25 cellular contexts compared by ENCODE assay signal in genomic region chr2:31341351-31341750, GRCh38.
A peak's percentile ranks its signal among the peaks of the same experiment; 100 is the strongest.
DNase-seq lines count a peak whose midpoint lies in the region; ATAC-seq and TF ChIP-seq lines count a peak whose summit lies in the region.
"Had no signal": no experiment of that assay in that cellular context is flagged by ENCODE, and none has a peak within 500 bp of the region (broad histone marks: within the 10 kb centered on the region; RNA-seq: fewer than 3 reads in every experiment).

No MANE protein-coding gene starts in this region.

- 80% methylated on average over 1 of the region's 6 CpGs; no CpG with 5 or more reads in 1 of the 2 experiments for WGBS in IMR-90 (ENCODE audit: extremely low coverage in 2 of 2, insufficient read length in 1 of 2), 2 experiments
- WGBS in endodermal cell (ENCODE audit: insufficient coverage in 1 of 2, insufficient read length in 1 of 2), 2 experiments: 93 to 96% methylated on average over 4 to 6 of the region's 6 CpGs
- WGBS in trophoblast cell (ENCODE audit: extremely low coverage, insufficient coverage, insufficient read length): no CpG with 5 or more reads among the region's 6 CpGs

- no peak overlapping the region; the same call in 1 of the 2 replicates for H2BK20ac ChIP-seq in IMR-90 (ENCODE audit: low read depth, low read length)

- POLR2A ChIA-PET in IMR-90 (lab: Charles Lee; ENCODE audit: unreplicated experiment): no interaction called here

- H3K4me2 ChIP-seq in IMR-90 (ENCODE audit: low read depth, low read length) (no peak overlapping the region), trophoblast cell (ENCODE audit: low read length) (no peak overlapping the region)
- H3K4me2 ChIP-seq: BLaER1 had no signal

- ATAC-seq in left ventricle myocardium superior (no peak), IMR-90 (ENCODE audit: low read depth) (no peak)

- H3K36me3 Mint-ChIP-seq in endodermal cell (ENCODE audit: low read depth): peaks cover 2% of the 10 kb centered on the region
- H3K36me3 Mint-ChIP-seq: CD14-positive monocyte; CD4-positive, alpha-beta memory T cell; CD4-positive, CD25-positive, alpha-beta regulatory T cell; CD8-positive, alpha-beta memory T cell had no signal

- dilution Hi-C loops in IMR-90 (cut with HindIII; ENCODE audit: low sequenced_read_pairs, unreplicated experiment): no loop called here

- H2BK120ac ChIP-seq in IMR-90 (ENCODE audit: low read depth, low read length) (no peak overlapping the region), trophoblast cell (ENCODE audit: insufficient read depth, low read length, poor library complexity) (no peak overlapping the region)

- no peak overlapping the region for H3K27ac ChIP-seq in right atrium auricular region
- no peak overlapping the region for H3K27ac ChIP-seq in IMR-90 (ENCODE audit: insufficient read depth, low read length)
- H3K27ac ChIP-seq in endodermal cell (ENCODE audit: low read depth, low read length): no peak overlapping the region
- no peak overlapping the region for H3K27ac ChIP-seq in trophoblast cell (ENCODE audit: low read depth, low read length)
- no peak overlapping the region for H3K27ac ChIP-seq in WERI-Rb-1
- H3K27ac ChIP-seq: 22Rv1, BLaER1 had no signal

- no peak for TF ChIP-seq RAD21 in IMR-90 (IDR thresholded peaks at IDR 0.05; ENCODE audit: low read length)

- H3K4ac ChIP-seq in IMR-90 (ENCODE audit: low read depth, low read length) (no peak overlapping the region), trophoblast cell (ENCODE audit: low read depth, low read length) (no peak overlapping the region)

- H2AK5ac ChIP-seq in IMR-90 (ENCODE audit: low read depth, low read length) (no peak overlapping the region), trophoblast cell (ENCODE audit: low read length) (no peak overlapping the region)

- H3K36me3 ChIP-seq in right atrium auricular region: no peaks in the 10 kb centered on the region
- no peaks in the 10 kb centered on the region for H3K36me3 ChIP-seq in IMR-90 (ENCODE audit: control insufficient read depth, insufficient read depth, low read length)
- no peaks in the 10 kb centered on the region for H3K36me3 ChIP-seq in endodermal cell (ENCODE audit: control insufficient read depth, insufficient read depth, low read length)
- H3K36me3 ChIP-seq in trophoblast cell (ENCODE audit: control insufficient read depth in 1 of 2, insufficient read depth in 2 of 2, low read length in 2 of 2): no peaks in the 10 kb centered on the region
- no peaks in the 10 kb centered on the region for H3K36me3 ChIP-seq in WERI-Rb-1
- H3K36me3 ChIP-seq: BE2C, BLaER1 had no signal

- H3K4me3 Mint-ChIP-seq in endodermal cell: no peak overlapping the region
- H3K4me3 Mint-ChIP-seq: CD14-positive monocyte; CD4-positive, alpha-beta memory T cell; CD4-positive, CD25-positive, alpha-beta regulatory T cell; CD8-positive, alpha-beta memory T cell had no signal

- H2AFZ ChIP-seq in IMR-90 (replicated peaks; ENCODE audit: low read length, poor library complexity) (no peak overlapping the region), trophoblast cell (ENCODE audit: insufficient read depth, low read length, poor library complexity) (no peak overlapping the region)

- no peaks in the 10 kb centered on the region for H3K4me1 Mint-ChIP-seq in endodermal cell
- H3K4me1 Mint-ChIP-seq: CD14-positive monocyte; CD4-positive, alpha-beta memory T cell; CD4-positive, CD25-positive, alpha-beta regulatory T cell; CD8-positive, alpha-beta memory T cell had no signal

- no peak overlapping the region for H3K23ac ChIP-seq in IMR-90 (ENCODE audit: low read depth, low read length)
- no peak overlapping the region for H3K23ac ChIP-seq in trophoblast cell (ENCODE audit: low read length)

- H3K79me1 ChIP-seq in IMR-90 (ENCODE audit: low read depth in 1 of 2, low read length in 2 of 2): 0 out of 4 replicates have a peak, but pooled peaks cover 0 to 4% of the 10 kb centered on the region in 2 experiments
- H3K79me1 ChIP-seq in trophoblast cell (ENCODE audit: low read length): no peaks in the 10 kb centered on the region

- H2BK15ac ChIP-seq in IMR-90 (ENCODE audit: low read depth, low read length): no peak overlapping the region

- in situ Hi-C loops in IMR-90 (cut with MboI; ENCODE audit: low sequenced_read_pairs): loop anchor here (25.0 kb wide), 1 partner anchor 1179 kb away; no protein-coding TSS in a partner anchor

- H4K5ac ChIP-seq in IMR-90 (ENCODE audit: low read depth, low read length): no peak overlapping the region

- no peak overlapping the region for H4K91ac ChIP-seq in IMR-90 (ENCODE audit: insufficient read depth, low read depth, low read length)
- no peak overlapping the region for H4K91ac ChIP-seq in trophoblast cell (ENCODE audit: low read depth, low read length)

- H3K18ac ChIP-seq in IMR-90 (ENCODE audit: low read depth, low read length): no peak overlapping the region
- no peak overlapping the region for H3K18ac ChIP-seq in trophoblast cell (ENCODE audit: low read length)

- H4K12ac ChIP-seq in trophoblast cell (ENCODE audit: low read depth, low read length): no peak overlapping the region

- H3K9ac ChIP-seq in IMR-90 (ENCODE audit: low read depth, low read length) (no peak overlapping the region), endodermal cell (ENCODE audit: extremely low read depth, low read length, poor library complexity, severe bottlenecking) (no peak overlapping the region), trophoblast cell (ENCODE audit: low read length) (peak overlapping the region; percentile 54)
- H3K9ac ChIP-seq: BLaER1 had no signal

- H4K20me1 ChIP-seq in IMR-90 (ENCODE audit: insufficient read depth, low read length): no peaks in the 10 kb centered on the region
- H4K20me1 ChIP-seq: BLaER1 had no signal

- TF ChIP-seq POLR2A in IMR-90 (IDR thresholded peaks at IDR 0.05; ENCODE audit: low read depth, low read length): no peak

- H3K4me3 ChIP-seq in right atrium auricular region: no peak overlapping the region
- H3K4me3 ChIP-seq in IMR-90 (ENCODE audit: insufficient read depth, low read depth, low read length): no peak overlapping the region
- H3K4me3 ChIP-seq in endodermal cell (ENCODE audit: low read length): no peak overlapping the region
- no peak overlapping the region for H3K4me3 ChIP-seq in trophoblast cell (ENCODE audit: low read depth, low read length)
- H3K4me3 ChIP-seq in WERI-Rb-1 (ENCODE audit: low read depth, low read length): no peak overlapping the region
- H3K4me3 ChIP-seq: BLaER1 had no signal

- no peaks in the 10 kb centered on the region for H3K9me3 ChIP-seq in right atrium auricular region
- H3K9me3 ChIP-seq in IMR-90 (ENCODE audit: control insufficient read depth, insufficient read depth, low read length): no peaks in the 10 kb centered on the region
- H3K9me3 ChIP-seq in endodermal cell (ENCODE audit: control insufficient read depth, low read length): no peaks in the 10 kb centered on the region
- peaks cover 2% of the 10 kb centered on the region for H3K9me3 ChIP-seq in trophoblast cell (ENCODE audit: insufficient read depth, low read depth, low read length)
- no peaks in the 10 kb centered on the region for H3K9me3 ChIP-seq in WERI-Rb-1 (ENCODE audit: severe bottlenecking)
- H3K9me3 ChIP-seq: BE2C, BLaER1 had no signal

- peak; percentile 48 for DNase-seq in right atrium auricular region (ENCODE audit: low spot score)
- no peak for DNase-seq in left ventricle myocardium superior
- DNase-seq in IMR-90: peak; percentile 21
- peak; percentile 10 for DNase-seq in endodermal cell
- no peak for DNase-seq in trophoblast cell
- no peak for DNase-seq in NCI-H146 (lab: John Stamatoyannopoulos, UW)
- no peak for DNase-seq in WERI-Rb-1
- DNase-seq in NCI-H82 (lab: John Stamatoyannopoulos, UW): no peak
- DNase-seq: ACHN; BE2C; C1 segment of cervical spinal cord; CD4-positive, alpha-beta memory T cell; CD4-positive, CD25-positive, alpha-beta regulatory T cell; CD8-positive, alpha-beta memory T cell; COR-L47; DMS 273 treated with DMSO at 0.1 percent for 48 hours; DMS153; DMS53; DMS79; DND-41; EL; GF-D8 had no signal

- H2AK9ac ChIP-seq in IMR-90 (replicated peaks; ENCODE audit: low read depth, low read length, poor library complexity): no peak overlapping the region

- H3K27me3 Mint-ChIP-seq in endodermal cell (ENCODE audit: insufficient read depth): no peaks in the 10 kb centered on the region
- H3K27me3 Mint-ChIP-seq: CD4-positive, CD25-positive, alpha-beta regulatory T cell had no signal

- TF ChIP-seq CTCF in right atrium auricular region (IDR thresholded peaks at IDR 0.05): no peak
- no peak for TF ChIP-seq CTCF in IMR-90 (conservative IDR thresholded peaks at IDR 0.05; ENCODE audit: low read depth, low read length)
- TF ChIP-seq CTCF in endodermal cell (conservative IDR thresholded peaks at IDR 0.05): no peak
- no peak for TF ChIP-seq CTCF in WERI-Rb-1 (IDR thresholded peaks at IDR 0.05; ENCODE audit: low read depth, low read length)

- H3K9me3 Mint-ChIP-seq in endodermal cell: no peaks in the 10 kb centered on the region
- H3K9me3 Mint-ChIP-seq: CD4-positive, alpha-beta memory T cell; CD8-positive, alpha-beta memory T cell had no signal

- BruUV-seq in IMR-90 (replicated peaks; lab: Mats Ljungman, UMichigan): no TSS peak

- no peak overlapping the region for H4K8ac ChIP-seq in IMR-90 (ENCODE audit: low read depth in 2 of 2, low read length in 2 of 2)
- no peak overlapping the region for H4K8ac ChIP-seq in trophoblast cell (ENCODE audit: low read depth, low read length)

- H2BK12ac ChIP-seq in trophoblast cell (ENCODE audit: low read length): no peak overlapping the region

- H3K4me1 ChIP-seq in right atrium auricular region: peaks cover 0 to under 1% of the 10 kb centered on the region in 2 donors
- H3K4me1 ChIP-seq in IMR-90 (ENCODE audit: control insufficient read depth, insufficient read depth, low read length): peaks cover 13% of the 10 kb centered on the region
- H3K4me1 ChIP-seq in endodermal cell (ENCODE audit: control insufficient read depth, insufficient read depth, low read length): no peaks in the 10 kb centered on the region
- peaks cover under 1 to 1% of the 10 kb centered on the region in 2 experiments for H3K4me1 ChIP-seq in trophoblast cell (ENCODE audit: control insufficient read depth in 1 of 2, insufficient read depth in 2 of 2, low read length in 2 of 2)
- H3K4me1 ChIP-seq: BE2C, BLaER1 had no signal

- no peak overlapping the region for H3K14ac ChIP-seq in IMR-90 (replicated peaks; ENCODE audit: low read depth, low read length)
- H3K14ac ChIP-seq in trophoblast cell (ENCODE audit: low read length): no peak overlapping the region

- intact Hi-C loops in left ventricle myocardium superior (cut with micrococcal nuclease) (no loop called here), IMR-90 (cut with micrococcal nuclease) (no loop called here)

- CTCF ChIA-PET in IMR-90 (lab: Yijun Ruan, JAX): no interaction called here

- no peak overlapping the region for H3K27ac Mint-ChIP-seq in endodermal cell
- H3K27ac Mint-ChIP-seq: CD14-positive monocyte; CD4-positive, CD25-positive, alpha-beta regulatory T cell; CD8-positive, alpha-beta memory T cell had no signal

- no peak overlapping the region for H3K56ac ChIP-seq in IMR-90 (ENCODE audit: extremely low read depth, insufficient read depth, low read length)

- H3K27me3 ChIP-seq in right atrium auricular region (no peaks in the 10 kb centered on the region), IMR-90 (ENCODE audit: control insufficient read depth, insufficient read depth, low read length) (no peaks in the 10 kb centered on the region), endodermal cell (ENCODE audit: control insufficient read depth, insufficient read depth, low read length, poor library complexity, severe bottlenecking) (no peaks in the 10 kb centered on the region), trophoblast cell (ENCODE audit: insufficient read depth, low read length) (no peaks in the 10 kb centered on the region), WERI-Rb-1 (ENCODE audit: insufficient read depth, low read depth, severe bottlenecking) (no peaks in the 10 kb centered on the region)
- H3K27me3 ChIP-seq: BE2C, BLaER1 had no signal

- H3K9me1 ChIP-seq in IMR-90 (ENCODE audit: insufficient read depth, low read length): peaks cover 11% of the 10 kb centered on the region; the same call in 1 of the 2 replicates

- no peak overlapping the region for H2BK5ac ChIP-seq in IMR-90 (ENCODE audit: low read depth, low read length, poor library complexity, severe bottlenecking)
- H2BK5ac ChIP-seq in trophoblast cell (ENCODE audit: low read depth, low read length, poor library complexity): no peak overlapping the region

- H3K79me2 ChIP-seq in trophoblast cell (ENCODE audit: control insufficient read depth, insufficient read depth, low read length, poor library complexity): no peaks in the 10 kb centered on the region

Comparison
In these comparisons a context has a peak if more than half of its experiments do, and no peak if none do; other contexts are left out.
1. DNase-seq: peak in right atrium auricular region (single experiment), IMR-90 (single experiment) and endodermal cell (single experiment); none in left ventricle myocardium superior (single experiment), trophoblast cell (0 of 2), NCI-H146 (single experiment), WERI-Rb-1 (single experiment) and NCI-H82 (single experiment).